Comparison of ENCODE assay signal across 8 cellular contexts in genomic region chr11:34890812-34891211, GRCh38. TPM values are rescaled to one million over a fixed set of nuclear protein-coding genes. Genes with fewer than 3 reads are reported as not detected.
DNase-seq lines count a peak whose midpoint lies in the region; ATAC-seq and TF ChIP-seq lines count a peak whose summit lies in the region.

No MANE protein-coding gene starts in this region.

- H3K27me3 ChIP-seq in right lobe of liver = no peaks in the 10 kb centered on the region

- peak; percentile 24 for TF ChIP-seq CTCF in astrocyte of the cerebellum (IDR thresholded peaks at IDR 0.05; ENCODE audit: low read depth, low read length, missing control alignments)
- TF ChIP-seq CTCF in right lobe of liver (IDR thresholded peaks at IDR 0.05) = peak; percentile 38 to 60 (median 55)

- no peaks in the 10 kb centered on the region for H3K9me3 ChIP-seq in right lobe of liver

- H3K27ac ChIP-seq in right lobe of liver = no peak overlapping the region

- intact Hi-C loops in right lobe of liver (cut with DNase I) = loop anchor here in 1 of 2 donors (10.0 kb wide), 1 partner anchor 306 kb away; no protein-coding TSS in a partner anchor

- DNase-seq in NCI-H2107 treated with DMSO at 0.1 percent for 48 hours (lab: John Stamatoyannopoulos, UW; ENCODE audit: unreplicated experiment) (peak; percentile 74), NCI-H2107 (lab: John Stamatoyannopoulos, UW) (no peak), NCI-H1105 (lab: John Stamatoyannopoulos, UW) (peak; percentile 40), astrocyte of the cerebellum (ENCODE audit: low read depth) (peak; percentile 47), right lobe of liver (no peak)
- DNase-seq in activated T-cell treated with anti-CD3 and anti-CD28 coated beads, Interleukin-2, amount 50 U/mL, for 1 hour = no peak

- ATAC-seq in right lobe of liver (peak; percentile 66 to 81 (median 74)), HG03469 (IDR thresholded peaks at IDR 0.05; ENCODE audit: unreplicated experiment) (no peak), HG03354 (IDR thresholded peaks at IDR 0.05; ENCODE audit: poor library complexity, severe bottlenecking, unreplicated experiment) (no peak)

- whole genome bisulfite sequencing in right lobe of liver (ENCODE audit: insufficient coverage, low coverage, low lambda C conversion rate, missing lambda C conversion rate) = 42% methylated on average over 1 of the region's 1 CpG

- no peak for TF ChIP-seq POLR2A in right lobe of liver (IDR thresholded peaks at IDR 0.05)

- in situ Hi-C loops in astrocyte of the cerebellum (cut with HindIII; ENCODE audit: low sequenced_read_pairs) = loop anchor here (25.0 kb wide), 1 partner anchor 279 kb away; the partner anchor contains the start of gene EHF

- H3K4me1 ChIP-seq in right lobe of liver = peaks cover 0 to 7% (median 3%) of the 10 kb centered on the region in 4 donors

- H3K4me3 ChIP-seq in astrocyte of the cerebellum (ENCODE audit: low read depth, low read length) (no peak overlapping the region), right lobe of liver (no peak overlapping the region)

- no peaks in the 10 kb centered on the region for H3K36me3 ChIP-seq in right lobe of liver

RNA-seq across cellular contexts. Expression of gene APIP, which starts 25.4 kb away (rescaled TPM):
- total RNA-seq in right lobe of liver = 10 to 100 TPM in 5 of 6 experiments, 1 to 10 TPM in 1; 9.4 to 19.7 (median 14.5) TPM

RNA-seq across cellular contexts. Expression of gene PDHX, which starts 25.6 kb away (rescaled TPM):
- total RNA-seq in right lobe of liver = 10 to 100 TPM; 21.3 to 31.3 (median 28.8) TPM

Comparison
In these comparisons a context has a peak if more than half of its experiments do, and no peak if none do; other contexts are left out.
1. DNase-seq: peak in NCI-H2107 treated with DMSO at 0.1 percent for 48 hours (single experiment), NCI-H1105 (single experiment) and astrocyte of the cerebellum (single experiment); none in NCI-H2107 (single experiment), right lobe of liver (0 of 3) and activated T-cell treated with anti-CD3 and anti-CD28 coated beads, Interleukin-2, amount 50 U/mL, for 1 hour (single experiment).
2. ATAC-seq: peak in right lobe of liver (4 of 4); none in HG03469 (single experiment) and HG03354 (single experiment).